In genomic region chr10:124010563-124011131, GRCh38 we compare ENCODE assay signal across 16 cellular contexts.
DNase-seq lines count a peak whose midpoint lies in the region; ATAC-seq and TF ChIP-seq lines count a peak whose summit lies in the region.
"Had no signal": no experiment of that assay in that cellular context is flagged by ENCODE, and none has a peak within 500 bp of the region (broad histone marks: within the 10 kb centered on the region; RNA-seq: fewer than 3 reads in every experiment).

No MANE protein-coding gene starts in this region.

- TF ChIP-seq CTCF in gastroesophageal sphincter (IDR thresholded peaks at IDR 0.05): no peak
- no peak for TF ChIP-seq CTCF in neural progenitor cell (IDR thresholded peaks at IDR 0.05)
- no peak for TF ChIP-seq CTCF in progenitor cell of endocrine pancreas (IDR thresholded peaks at IDR 0.05; ENCODE audit: unreplicated experiment)

- H3K4me3 Mint-ChIP-seq in neural progenitor cell (no peak overlapping the region), progenitor cell of endocrine pancreas (ENCODE audit: low read depth) (no peak overlapping the region)
- H3K4me3 Mint-ChIP-seq: nephron; stimulated activated naive CD8-positive, alpha-beta T cell treated with anti-CD3 and anti-CD28 coated beads, Interleukin-15, amount 100 ng/mL, for 72 hours had no signal

- no peak overlapping the region for H3K9ac ChIP-seq in BLaER1 treated with 17β-estradiol and CSF1 and Interleukin-3, amounts not matched to agents 10 nM and 100 nM
- no peak overlapping the region for H3K9ac ChIP-seq in neural progenitor cell
- H3K9ac ChIP-seq: SK-N-SH had no signal

- H3K4me2 ChIP-seq in BLaER1 treated with 17β-estradiol and CSF1 and Interleukin-3, amounts not matched to agents 10 nM and 100 nM: peak overlapping the region in 9 of 11 experiments; percentile 10 to 79 (median 65); a peak in 12 of 22 replicates
- H3K4me2 ChIP-seq in neural progenitor cell: no peak overlapping the region
- H3K4me2 ChIP-seq: SK-N-SH had no signal

- H3K9me3 ChIP-seq in BLaER1 treated with 17β-estradiol and CSF1 and Interleukin-3, amounts not matched to agents 10 nM and 100 nM (replicated peaks in 1 of 11): peaks cover 0 to 23% (median 18%) of the 10 kb centered on the region in 11 experiments; a peak in 18 of 22 replicates
- no peaks in the 10 kb centered on the region for H3K9me3 ChIP-seq in gastroesophageal sphincter
- H3K9me3 ChIP-seq in neural progenitor cell (ENCODE audit: low read depth): no peaks in the 10 kb centered on the region
- H3K9me3 ChIP-seq: SK-N-SH had no signal

- H3K27ac ChIP-seq in BLaER1 treated with 17β-estradiol and CSF1 and Interleukin-3, amounts not matched to agents 10 nM and 100 nM: peak overlapping the region in 1 of 11 experiments; percentile 45; a peak in 1 of 22 replicates
- H3K27ac ChIP-seq in gastroesophageal sphincter: peak overlapping the region; percentile 86 to 94 (median 90)
- no peak overlapping the region for H3K27ac ChIP-seq in neural progenitor cell
- H3K27ac ChIP-seq: cardiac muscle cell, heart right ventricle had no signal

- TF ChIP-seq POLR2A in gastroesophageal sphincter (IDR thresholded peaks at IDR 0.05): no peak

- H4K20me1 ChIP-seq in BLaER1 treated with 17β-estradiol and CSF1 and Interleukin-3, amounts not matched to agents 10 nM and 100 nM: peaks cover 58 to 100% (median 95%) of the 10 kb centered on the region in 11 experiments
- no peaks in the 10 kb centered on the region for H4K20me1 ChIP-seq in neural progenitor cell (ENCODE audit: low read depth)

- H3K27me3 ChIP-seq in BLaER1 treated with 17β-estradiol and CSF1 and Interleukin-3, amounts not matched to agents 10 nM and 100 nM: no peaks in the 10 kb centered on the region
- H3K27me3 ChIP-seq in gastroesophageal sphincter (no peaks in the 10 kb centered on the region), neural progenitor cell (no peaks in the 10 kb centered on the region)
- H3K27me3 ChIP-seq: cardiac muscle cell, heart right ventricle had no signal

- H3K4me1 ChIP-seq in BLaER1 treated with 17β-estradiol and CSF1 and Interleukin-3, amounts not matched to agents 10 nM and 100 nM: peaks cover 66 to 100% (median 82%) of the 10 kb centered on the region in 10 experiments
- H3K4me1 ChIP-seq in gastroesophageal sphincter: peaks cover 10 to 79% (median 13%) of the 10 kb centered on the region in 3 donors
- peaks cover 7% of the 10 kb centered on the region for H3K4me1 ChIP-seq in neural progenitor cell

- no peak for TF ChIP-seq EP300 in gastroesophageal sphincter (IDR thresholded peaks at IDR 0.05)

- H3K27ac Mint-ChIP-seq in neural progenitor cell (no peak overlapping the region), progenitor cell of endocrine pancreas (no peak overlapping the region)
- H3K27ac Mint-ChIP-seq: nephron; stimulated activated naive CD8-positive, alpha-beta T cell treated with anti-CD3 and anti-CD28 coated beads, Interleukin-15, amount 100 ng/mL, for 72 hours had no signal

- H3K9me3 Mint-ChIP-seq in neural progenitor cell (peaks cover 3% of the 10 kb centered on the region), progenitor cell of endocrine pancreas (ENCODE audit: low read depth) (peaks cover 9% of the 10 kb centered on the region)

- peaks cover 5% of the 10 kb centered on the region for H3K27me3 Mint-ChIP-seq in neural progenitor cell (ENCODE audit: insufficient read depth, low read depth)
- H3K27me3 Mint-ChIP-seq in progenitor cell of endocrine pancreas: no peaks in the 10 kb centered on the region

- H3K36me3 Mint-ChIP-seq in neural progenitor cell (peaks cover 36% of the 10 kb centered on the region), progenitor cell of endocrine pancreas (ENCODE audit: insufficient read depth) (peaks cover 4% of the 10 kb centered on the region)

- H3K4me1 Mint-ChIP-seq in neural progenitor cell (peaks cover 11% of the 10 kb centered on the region), progenitor cell of endocrine pancreas (ENCODE audit: low read depth) (peaks cover 2% of the 10 kb centered on the region)
- H3K4me1 Mint-ChIP-seq: stimulated activated naive CD8-positive, alpha-beta T cell treated with anti-CD3 and anti-CD28 coated beads, Interleukin-15, amount 100 ng/mL, for 72 hours had no signal

- no peak overlapping the region for H3K4me3 ChIP-seq in BLaER1 treated with 17β-estradiol and CSF1 and Interleukin-3, amounts not matched to agents 10 nM and 100 nM
- H3K4me3 ChIP-seq in gastroesophageal sphincter (peak overlapping the region in 1 of 2 donors; percentile 14), neural progenitor cell (no peak overlapping the region)
- H3K4me3 ChIP-seq: cardiac muscle cell, heart right ventricle had no signal

- no peaks in the 10 kb centered on the region for H3K79me2 ChIP-seq in neural progenitor cell (ENCODE audit: low read depth)

- peak; percentile 69 for ATAC-seq in gastroesophageal sphincter
- ATAC-seq: stimulated activated naive CD8-positive, alpha-beta T cell treated with anti-CD3 and anti-CD28 coated beads, Interleukin-15, amount 100 ng/mL, for 72 hours had no signal

- H3F3A ChIP-seq in neural progenitor cell (ENCODE audit: low read depth): no peaks in the 10 kb centered on the region

- no peak overlapping the region for H2AFZ ChIP-seq in neural progenitor cell (replicated peaks)

- peak; percentile 68 for DNase-seq in RPMI7951 (ENCODE audit: low read depth)
- DNase-seq in neural progenitor cell (ENCODE audit: low spot score): peak; percentile 92
- DNase-seq in stimulated activated naive CD4-positive, alpha-beta T cell treated with Interleukin-2 at 50 U/mL for 16 hours (lab: John Stamatoyannopoulos, UW): no peak
- DNase-seq in NCI-H82 (lab: John Stamatoyannopoulos, UW): no peak
- DNase-seq in progenitor cell of endocrine pancreas (ENCODE audit: low spot score, unreplicated experiment): no peak
- DNase-seq in NOMO-1 (lab: John Stamatoyannopoulos, UW; ENCODE audit: unreplicated experiment in 2 of 2): no peak
- DNase-seq: activated naive CD4-positive, alpha-beta T cell treated with Interleukin-2 at 50 U/mL for 16 hours; heart right ventricle; NCI-H2171 treated with DMSO at 0.1 percent for 48 hours; SK-N-SH; small intestine; stimulated activated naive CD8-positive, alpha-beta T cell treated with anti-CD3 and anti-CD28 coated beads, Interleukin-15, amount 100 ng/mL, for 72 hours had no signal

- 85% methylated on average over 8 of the region's 22 CpGs; no CpG with 5 or more reads in 1 of the 2 donors for WGBS in gastroesophageal sphincter (ENCODE audit: low coverage in 1 of 2), 2 donors

- peaks cover 77 to 98% (median 95%) of the 10 kb centered on the region in 11 experiments for H3K36me3 ChIP-seq in BLaER1 treated with 17β-estradiol and CSF1 and Interleukin-3, amounts not matched to agents 10 nM and 100 nM
- peaks cover 0 to 71% of the 10 kb centered on the region in 2 donors for H3K36me3 ChIP-seq in gastroesophageal sphincter
- no peaks in the 10 kb centered on the region for H3K36me3 ChIP-seq in neural progenitor cell
- H3K36me3 ChIP-seq: cardiac muscle cell had no signal

Comparison
In these comparisons a context has a peak if more than half of its experiments do, and no peak if none do; other contexts are left out.
1. DNase-seq: peak in RPMI7951 (single experiment) and neural progenitor cell (single experiment); none in stimulated activated naive CD4-positive, alpha-beta T cell treated with Interleukin-2 at 50 U/mL for 16 hours (single experiment), NCI-H82 (single experiment), progenitor cell of endocrine pancreas (single experiment) and NOMO-1 (0 of 2).